19 cellular contexts compared by ENCODE assay signal in the genomic region with DNA sequence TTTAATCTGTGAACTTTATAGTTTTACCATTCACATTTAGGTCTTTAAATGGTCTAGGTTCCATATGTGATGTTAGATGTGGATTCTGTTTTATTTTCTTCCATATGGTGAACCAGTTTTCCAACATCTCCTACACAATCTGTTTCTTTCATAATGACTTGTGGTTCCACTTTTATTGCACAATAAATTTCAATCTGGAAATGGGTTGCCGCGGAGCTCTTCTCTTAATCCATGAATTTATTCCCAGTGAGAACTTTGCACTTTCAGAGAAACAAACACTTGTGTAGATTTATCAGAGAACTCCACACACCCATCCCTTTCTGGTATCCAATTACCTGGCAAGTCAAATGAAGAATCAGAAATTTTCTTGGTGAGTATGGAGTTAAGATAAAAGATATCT. TPM values are rescaled to one million over a fixed set of nuclear protein-coding genes. Genes with fewer than 3 reads are reported as not detected.
DNase-seq lines count a peak whose midpoint lies in the region; ATAC-seq and TF ChIP-seq lines count a peak whose summit lies in the region.
"Had no signal": no experiment of that assay in that cellular context is flagged by ENCODE, and none has a peak within 500 bp of the region (broad histone marks: within the 10 kb centered on the region; RNA-seq: fewer than 3 reads in every experiment).

No MANE protein-coding gene starts in this region.

- CTCF ChIA-PET in IMR-90 (lab: Yijun Ruan, JAX): interaction anchor here (1.0 kb wide), 1 partner anchor 10 kb away, joined by 5 read pairs; no protein-coding TSS in a partner anchor

- H4K5ac ChIP-seq in IMR-90 (ENCODE audit: low read depth, low read length): no peak overlapping the region

- H2BK5ac ChIP-seq in IMR-90 (ENCODE audit: low read depth, low read length, poor library complexity, severe bottlenecking): no peak overlapping the region

- ATAC-seq in IMR-90 (ENCODE audit: low read depth) (no peak), left lobe of liver (peak; percentile 62), psoas muscle (no peak), GM19395 (IDR thresholded peaks at IDR 0.05; ENCODE audit: unreplicated experiment) (no peak)
- ATAC-seq: Panc1 had no signal

- TF ChIP-seq POLR2A in IMR-90 (IDR thresholded peaks at IDR 0.05; ENCODE audit: low read depth, low read length): no peak

- H3K9me3 ChIP-seq in IMR-90 (ENCODE audit: control insufficient read depth, insufficient read depth, low read length): no peaks in the 10 kb centered on the region
- H3K9me3 ChIP-seq in psoas muscle: no peaks in the 10 kb centered on the region
- H3K9me3 ChIP-seq: MG63 had no signal

- BruUV-seq in IMR-90 (replicated peaks; lab: Mats Ljungman, UMichigan): no TSS peak

- POLR2A ChIA-PET in IMR-90 (lab: Charles Lee; ENCODE audit: unreplicated experiment): interaction anchor here (0.5 kb wide), 1 partner anchor 64 kb away, joined by 5 read pairs; no protein-coding TSS in a partner anchor

- H3K4me3 ChIP-seq in IMR-90 (ENCODE audit: insufficient read depth, low read depth, low read length) (no peak overlapping the region), psoas muscle (no peak overlapping the region)
- H3K4me3 ChIP-seq: MG63 had no signal

- H3K79me1 ChIP-seq in IMR-90 (ENCODE audit: low read depth in 1 of 2, low read length in 2 of 2): no peaks in the 10 kb centered on the region

- H3K27ac ChIP-seq in IMR-90 (ENCODE audit: insufficient read depth, low read length) (no peak overlapping the region), psoas muscle (peak overlapping the region; percentile 67)
- H3K27ac ChIP-seq: RWPE1 had no signal

- dilution Hi-C loops in IMR-90 (cut with HindIII; ENCODE audit: low sequenced_read_pairs, unreplicated experiment): no loop called here

- no peak overlapping the region for H3K56ac ChIP-seq in IMR-90 (ENCODE audit: extremely low read depth, insufficient read depth, low read length)

- in situ Hi-C loops in IMR-90 (cut with MboI; ENCODE audit: low sequenced_read_pairs): no loop called here

- no peak overlapping the region for H3K23ac ChIP-seq in IMR-90 (ENCODE audit: low read depth, low read length)

- H4K20me1 ChIP-seq in IMR-90 (ENCODE audit: insufficient read depth, low read length): no peaks in the 10 kb centered on the region

- no peaks in the 10 kb centered on the region for H3K9me1 ChIP-seq in IMR-90 (ENCODE audit: insufficient read depth, low read length)

- no peak overlapping the region for H3K18ac ChIP-seq in IMR-90 (ENCODE audit: low read depth, low read length)

- no peak overlapping the region for H3K14ac ChIP-seq in IMR-90 (replicated peaks; ENCODE audit: low read depth, low read length)

- intact Hi-C loops in IMR-90 (cut with micrococcal nuclease) (no loop called here), psoas muscle (cut with DNase I) (no loop called here)

- no peak for TF ChIP-seq RAD21 in IMR-90 (IDR thresholded peaks at IDR 0.05; ENCODE audit: low read length)

- no peak overlapping the region for H2AK5ac ChIP-seq in IMR-90 (ENCODE audit: low read depth, low read length)

- H2BK15ac ChIP-seq in IMR-90 (ENCODE audit: low read depth, low read length): no peak overlapping the region

- no peak overlapping the region for H4K8ac ChIP-seq in IMR-90 (ENCODE audit: low read depth in 2 of 2, low read length in 2 of 2)

- H3K4me2 ChIP-seq in IMR-90 (ENCODE audit: low read depth, low read length): no peak overlapping the region

- H3K4me1 ChIP-seq in IMR-90 (ENCODE audit: control insufficient read depth, insufficient read depth, low read length) (peaks cover 2% of the 10 kb centered on the region), psoas muscle (peaks cover 21% of the 10 kb centered on the region)

- H2AK9ac ChIP-seq in IMR-90 (replicated peaks; ENCODE audit: low read depth, low read length, poor library complexity): no peak overlapping the region

- no peak overlapping the region for H4K91ac ChIP-seq in IMR-90 (ENCODE audit: insufficient read depth, low read depth, low read length)

- H2BK20ac ChIP-seq in IMR-90 (ENCODE audit: low read depth, low read length): no peak overlapping the region

- WGBS in IMR-90 (ENCODE audit: extremely low coverage in 2 of 2, insufficient read length in 1 of 2), 2 experiments: no CpG with 5 or more reads among the region's 2 CpGs
- 34 to 59% (median 54%) methylated on average over 2 of the region's 2 CpGs for WGBS in psoas muscle, 3 donors

- no peak overlapping the region for H3K4ac ChIP-seq in IMR-90 (ENCODE audit: low read depth, low read length)

- DNase-seq in IMR-90: no peak
- no peak for DNase-seq in left lobe of liver (ENCODE audit: low spot score)
- no peak for DNase-seq in psoas muscle
- DNase-seq in HuH-7.5 (ENCODE audit: low spot score): no peak
- DNase-seq in hepatic stellate cell (ENCODE audit: low spot score): no peak
- DNase-seq in AML-193 (lab: John Stamatoyannopoulos, UW): no peak
- DNase-seq: C1 segment of cervical spinal cord; CD4-positive, alpha-beta memory T cell; COR-L47; DMS53; KG1; MG63; NCI-H2029; NCI-H446 treated with DMSO at 0.1 percent for 48 hours; NCI-H69; SHP77 had no signal

- no peak overlapping the region for H3K9ac ChIP-seq in IMR-90 (ENCODE audit: low read depth, low read length)

- H2BK120ac ChIP-seq in IMR-90 (ENCODE audit: low read depth, low read length): no peak overlapping the region

- H3K36me3 ChIP-seq in IMR-90 (ENCODE audit: control insufficient read depth, insufficient read depth, low read length): no peaks in the 10 kb centered on the region
- no peaks in the 10 kb centered on the region for H3K36me3 ChIP-seq in psoas muscle (ENCODE audit: insufficient read depth in 1 of 2, low read depth in 1 of 2)
- H3K36me3 ChIP-seq: MG63 had no signal

- no peak overlapping the region for H2AFZ ChIP-seq in IMR-90 (replicated peaks; ENCODE audit: low read length, poor library complexity)

- H3K27me3 ChIP-seq in IMR-90 (ENCODE audit: control insufficient read depth, insufficient read depth, low read length) (0 out of 2 replicates have a peak, but pooled peaks cover 1% of the 10 kb centered on the region), psoas muscle (ENCODE audit: insufficient read depth in 3 of 3, low read length in 2 of 3) (no peaks in the 10 kb centered on the region)

- TF ChIP-seq CTCF in IMR-90 (conservative IDR thresholded peaks at IDR 0.05; ENCODE audit: low read depth, low read length) (no peak), psoas muscle (IDR thresholded peaks at IDR 0.05) (no peak)

TF ChIP-seq in IMR-90, 13 proteins besides CTCF, POLR2A, EP300 and RAD21:
- TF ChIP-seq SMC3 (IDR thresholded peaks at IDR 0.05; ENCODE audit: low read depth, low read length) (no peak), CEBPB (IDR thresholded peaks at IDR 0.05; ENCODE audit: low read depth, low read length) (peak; percentile 57), NFE2L2 (IDR thresholded peaks at IDR 0.05; ENCODE audit: low read depth, low read length) (no peak), MXI1 (IDR thresholded peaks at IDR 0.05; ENCODE audit: borderline replicate concordance, low read depth, low read length) (no peak), RFX5 (IDR thresholded peaks at IDR 0.05; ENCODE audit: low read depth, low read length) (no peak), MAFK (IDR thresholded peaks at IDR 0.05; ENCODE audit: low read depth, low read length) (no peak), CHD1 (IDR thresholded peaks at IDR 0.05; ENCODE audit: low read depth, low read length) (no peak)

RNA-seq across cellular contexts. Expression of a gene that starts 21.0 kb away (rescaled TPM):
- total RNA-seq in IMR-90 (2012; rRNA removed): 53.8 and 82.5 TPM in 2 replicates
- 20.7 and 29.2 TPM in 2 replicates for polyA plus RNA-seq in IMR-90 (2012; rRNA removed)
- polyA plus RNA-seq in IMR-90 (2012; cell fraction: cytosol; rRNA removed): 30.6 and 35.1 TPM in 2 replicates
- 40.1 and 54.9 TPM in 2 replicates for polyA plus RNA-seq in IMR-90 (2012; cell fraction: nucleus; rRNA removed; ENCODE audit: low replicate concordance)
- 101 TPM for total RNA-seq in left lobe of liver
- total RNA-seq in psoas muscle: 100 to 1,000 TPM; 124 to 303 (median 255) TPM
- polyA plus RNA-seq in psoas muscle: 100 to 1,000 TPM in 1 of 3 donors, 10 to 100 TPM in 2; 70.6 to 187 (median 75.6) TPM
